Comparison of ENCODE assay signal across 14 cellular contexts in the genomic region with DNA sequence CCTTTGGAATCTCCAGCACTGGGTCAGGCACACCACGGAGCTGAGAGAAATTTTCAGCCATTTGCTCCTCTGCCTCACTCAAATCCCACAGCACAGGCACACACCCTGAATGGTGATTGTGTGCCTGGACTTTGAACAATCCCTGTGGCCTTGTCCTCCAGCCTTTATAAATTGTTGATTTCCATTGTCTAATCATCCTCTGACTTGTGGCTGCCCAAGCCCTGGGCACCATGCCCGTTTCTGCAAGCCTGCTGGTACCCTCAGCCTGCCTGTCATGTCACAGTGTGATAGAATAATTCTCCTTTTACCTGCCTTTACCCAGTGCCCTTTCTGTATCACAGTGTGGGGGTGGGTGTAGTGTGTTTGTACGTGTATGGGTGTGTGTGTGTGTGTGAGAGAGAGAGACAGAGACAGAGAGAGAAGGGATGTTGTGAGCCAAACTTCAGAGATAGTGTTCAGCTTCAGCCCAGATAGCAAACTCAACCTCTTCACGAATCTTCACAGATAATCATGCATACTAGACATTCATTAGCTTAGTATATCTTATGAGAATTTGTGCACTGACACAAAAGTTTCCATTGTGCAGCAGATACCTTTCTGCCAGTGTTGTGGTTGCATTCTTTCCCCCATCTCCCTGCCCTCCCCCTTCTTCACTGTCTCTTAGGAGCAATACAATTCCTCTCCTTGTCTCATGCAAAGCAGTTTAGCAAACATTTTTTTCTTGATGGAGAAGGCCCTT. TPM values are rescaled to one million over a fixed set of nuclear protein-coding genes. Genes with fewer than 3 reads are reported as not detected.
DNase-seq lines count a peak whose midpoint lies in the region; ATAC-seq and TF ChIP-seq lines count a peak whose summit lies in the region.
"Had no signal": no experiment of that assay in that cellular context is flagged by ENCODE, and none has a peak within 500 bp of the region (broad histone marks: within the 10 kb centered on the region; RNA-seq: fewer than 3 reads in every experiment).

No MANE protein-coding gene starts in this region.

- TF ChIP-seq CTCF in hepatocyte (IDR thresholded peaks at IDR 0.05; ENCODE audit: poor library complexity): no peak

- H3K4me3 ChIP-seq in hepatocyte: no peak overlapping the region
- H3K4me3 ChIP-seq: esophagus muscularis mucosa had no signal

- H3K27ac ChIP-seq in hepatocyte: no peak overlapping the region
- H3K27ac ChIP-seq: esophagus muscularis mucosa had no signal

- 49% methylated on average over 4 of the region's 4 CpGs for WGBS in hepatocyte (ENCODE audit: low lambda C conversion rate, missing lambda C conversion rate)

- H3K79me2 ChIP-seq in hepatocyte: no peaks in the 10 kb centered on the region

- no peaks in the 10 kb centered on the region for H3K27me3 ChIP-seq in hepatocyte
- H3K27me3 ChIP-seq: esophagus muscularis mucosa had no signal

- H3K4me2 ChIP-seq in hepatocyte: peak overlapping the region; percentile 6

- peak; percentile 61 for ATAC-seq in SK-N-SH treated with all-trans-retinoic acid at 6 μM for 48 hours
- ATAC-seq in GM19035 (IDR thresholded peaks at IDR 0.05; ENCODE audit: unreplicated experiment): no peak
- no peak for ATAC-seq in GM21723 (IDR thresholded peaks at IDR 0.05; ENCODE audit: unreplicated experiment)
- ATAC-seq: T-helper 17 cell had no signal

- no peaks in the 10 kb centered on the region for H3K9me2 ChIP-seq in hepatocyte (replicated peaks; ENCODE audit: insufficient read depth)

- peaks cover 5% of the 10 kb centered on the region for H3K4me1 ChIP-seq in hepatocyte (ENCODE audit: insufficient read depth)

- no peaks in the 10 kb centered on the region for H3K36me3 ChIP-seq in hepatocyte (replicated peaks; ENCODE audit: insufficient read depth, low read depth)
- H3K36me3 ChIP-seq: esophagus muscularis mucosa had no signal

- DNase-seq in H4 (ENCODE audit: low spot score) (peak; percentile 19), hepatocyte (ENCODE audit: low spot score) (no peak), renal cortical epithelial cell (ENCODE audit: low read depth) (peak; percentile 47), NOMO-1 treated with DMSO at 0.1 percent for 48 hours (lab: John Stamatoyannopoulos, UW; ENCODE audit: unreplicated experiment) (no peak), NCI-H1930 (lab: John Stamatoyannopoulos, UW) (no peak)
- DNase-seq: activated CD4-positive, alpha-beta T cell treated with anti-CD3 and anti-CD28 coated beads, Interleukin-2, amount 10 ng/mL, durations not matched to agents 7 days and 5 days; CD4-positive, alpha-beta T cell; central memory CD4-positive, alpha-beta T cell; NCI-H2081 treated with DMSO at 0.1 percent for 48 hours; T-helper 17 cell had no signal

- H2AFZ ChIP-seq in hepatocyte: no peak overlapping the region

- H4K20me1 ChIP-seq in hepatocyte (ENCODE audit: insufficient read depth, poor library complexity, severe bottlenecking): no peaks in the 10 kb centered on the region

- no peaks in the 10 kb centered on the region for H3K9me3 ChIP-seq in hepatocyte (ENCODE audit: low read depth)
- H3K9me3 ChIP-seq: esophagus muscularis mucosa had no signal

TF ChIP-seq in SK-N-SH treated with all-trans-retinoic acid at 6 μM for 48 hours, 23 proteins besides CTCF, POLR2A, EP300 and RAD21:
- TF ChIP-seq TCF4 (CRISPR knock-in tag; IDR thresholded peaks at IDR 0.05; ENCODE audit: borderline replicate concordance): no peak
- TF ChIP-seq ZNF8 (CRISPR knock-in tag; IDR thresholded peaks at IDR 0.05): no peak
- TF ChIP-seq POU6F1 (CRISPR knock-in tag; IDR thresholded peaks at IDR 0.05; ENCODE audit: borderline replicate concordance, low read depth): no peak
- TF ChIP-seq OSR1 (CRISPR knock-in tag; IDR thresholded peaks at IDR 0.05): no peak
- no peak for TF ChIP-seq ZFP30 (CRISPR knock-in tag; IDR thresholded peaks at IDR 0.05)
- no peak for TF ChIP-seq CREB5 (CRISPR knock-in tag; IDR thresholded peaks at IDR 0.05; ENCODE audit: low read depth)
- no peak for TF ChIP-seq ISL1 (CRISPR knock-in tag; IDR thresholded peaks at IDR 0.05)
- no peak for TF ChIP-seq ZC3H10 (CRISPR knock-in tag; IDR thresholded peaks at IDR 0.05)
- TF ChIP-seq BACH2 (CRISPR knock-in tag; IDR thresholded peaks at IDR 0.05; ENCODE audit: borderline replicate concordance): no peak
- TF ChIP-seq GLIS3 (CRISPR knock-in tag; IDR thresholded peaks at IDR 0.05): no peak
- TF ChIP-seq PPARA (CRISPR knock-in tag; IDR thresholded peaks at IDR 0.05; ENCODE audit: borderline replicate concordance): no peak

RNA-seq across cellular contexts. Expression of gene SLC44A1, which starts 27.8 kb away (rescaled TPM):
- 31.9 and 35.4 TPM in 2 replicates for total RNA-seq in H4 (2014; rRNA removed; shearing (Covaris generic))
- total RNA-seq in hepatocyte (62.9 and 64.9 TPM in 2 replicates), renal cortical epithelial cell (59.6 and 90.4 TPM in 2 replicates)
- polyA plus RNA-seq in hepatocyte: 26.4 and 31.3 TPM in 2 replicates

Comparison
In these comparisons a context has a peak if more than half of its experiments do, and no peak if none do; other contexts are left out.
1. DNase-seq: peak in H4 (single experiment) and renal cortical epithelial cell (single experiment); none in hepatocyte (single experiment), NOMO-1 treated with DMSO at 0.1 percent for 48 hours (single experiment) and NCI-H1930 (0 of 2).